Comparison of ENCODE assay signal across 10 cellular contexts in genomic region chr11:3163241-3163981, GRCh38. TPM values are rescaled to one million over a fixed set of nuclear protein-coding genes. Genes with fewer than 3 reads are reported as not detected.
DNase-seq lines count a peak whose midpoint lies in the region; ATAC-seq and TF ChIP-seq lines count a peak whose summit lies in the region.
"Had no signal": no experiment of that assay in that cellular context is flagged by ENCODE, and none has a peak within 500 bp of the region (broad histone marks: within the 10 kb centered on the region; RNA-seq: fewer than 3 reads in every experiment).

No MANE protein-coding gene starts in this region.

- H3K4me1 ChIP-seq in left ventricle myocardium inferior (peaks cover 77% of the 10 kb centered on the region), skeletal muscle tissue (ENCODE audit: control insufficient read depth in 3 of 3, insufficient read depth in 3 of 3, low read length in 3 of 3) (peaks cover 63 to 70% (median 69%) of the 10 kb centered on the region in 3 donors)

- H3K27me3 ChIP-seq in HL-60 (ENCODE audit: insufficient read depth, poor library complexity, severe bottlenecking) (no peaks in the 10 kb centered on the region), left ventricle myocardium inferior (ENCODE audit: low read depth) (no peaks in the 10 kb centered on the region), skeletal muscle tissue (ENCODE audit: control insufficient read depth in 3 of 3, insufficient read depth in 3 of 3, low read length in 3 of 3) (no peaks in the 10 kb centered on the region)

- H3K36me3 ChIP-seq in left ventricle myocardium inferior (no peaks in the 10 kb centered on the region), skeletal muscle tissue (ENCODE audit: control insufficient read depth in 3 of 3, insufficient read depth in 3 of 3, low read length in 3 of 3) (no peaks in the 10 kb centered on the region)

- no peaks in the 10 kb centered on the region for H3K9me3 ChIP-seq in left ventricle myocardium inferior (replicated peaks)
- no peaks in the 10 kb centered on the region for H3K9me3 ChIP-seq in skeletal muscle tissue (ENCODE audit: control insufficient read depth in 3 of 3, low read length in 3 of 3)

- H3K27ac ChIP-seq in HL-60 (replicated peaks) (peak overlapping the region; percentile 82), left ventricle myocardium inferior (replicated peaks) (peak overlapping the region; percentile 93), skeletal muscle tissue (ENCODE audit: low read depth, low read length) (peak overlapping the region; percentile 56)

- H3K27me3 Mint-ChIP-seq in activated T-cell treated with anti-CD3 and anti-CD28 coated beads, Interleukin-2, amount 50 U/mL, for 72 hours (ENCODE audit: low read depth) = peaks cover 12% of the 10 kb centered on the region

- intact Hi-C loops in left ventricle myocardium inferior (cut with micrococcal nuclease) = no loop called here

- H3K36me3 Mint-ChIP-seq in activated T-cell treated with anti-CD3 and anti-CD28 coated beads, Interleukin-2, amount 50 U/mL, for 72 hours (ENCODE audit: insufficient read depth in 2 of 2) = no peaks in the 10 kb centered on the region

- H3K4me3 Mint-ChIP-seq in activated T-cell treated with anti-CD3 and anti-CD28 coated beads, Interleukin-2, amount 50 U/mL, for 72 hours = peak overlapping the region; percentile 48 to 70

- no peak overlapping the region for H3K27ac Mint-ChIP-seq in activated T-cell treated with anti-CD3 and anti-CD28 coated beads, Interleukin-2, amount 50 U/mL, for 72 hours

- DNase-seq in HL-60 (ENCODE audit: low read depth in 1 of 2, low spot score in 1 of 2) (peak in 1 of 2 experiments; percentile 52), left ventricle myocardium inferior (peak; percentile 16), DMS79 (lab: John Stamatoyannopoulos, UW) (no peak), occipital lobe (lab: John Stamatoyannopoulos, UW) (no peak), UCSD-AML1 (lab: John Stamatoyannopoulos, UW; ENCODE audit: unreplicated experiment) (no peak)
- DNase-seq in activated T-cell treated with anti-CD3 and anti-CD28 coated beads, Interleukin-2, amount 50 U/mL, for 72 hours = no peak
- DNase-seq: activated CD4-positive, alpha-beta T cell treated with anti-CD3 and anti-CD28 coated beads for 4 hours had no signal

- H3K4me3 ChIP-seq in HL-60 (replicated peaks; ENCODE audit: insufficient read depth, low read length) (peak overlapping the region; percentile 94), left ventricle myocardium inferior (peak overlapping the region; percentile 88), skeletal muscle tissue (ENCODE audit: low read length in 3 of 3) (peak overlapping the region; percentile 78 to 80 (median 78))

- ATAC-seq in activated T-cell treated with anti-CD3 and anti-CD28 coated beads, Interleukin-2, amount 50 U/mL, for 72 hours (replicated peaks in 1 of 2) = no peak
- no peak for ATAC-seq in GM19324 (IDR thresholded peaks at IDR 0.05; ENCODE audit: low FRiP score, unreplicated experiment)

- H3K9me3 Mint-ChIP-seq in activated T-cell treated with anti-CD3 and anti-CD28 coated beads, Interleukin-2, amount 50 U/mL, for 72 hours = no peaks in the 10 kb centered on the region

- H3K4me1 Mint-ChIP-seq in activated T-cell treated with anti-CD3 and anti-CD28 coated beads, Interleukin-2, amount 50 U/mL, for 72 hours (ENCODE audit: low read depth) = peaks cover 24% of the 10 kb centered on the region

- peak overlapping the region; percentile 69 to 86 (median 75) for H3K9ac ChIP-seq in skeletal muscle tissue (ENCODE audit: low read depth in 1 of 3, low read length in 3 of 3)

- TF ChIP-seq CTCF in HL-60 (IDR thresholded peaks at IDR 0.05; ENCODE audit: insufficient read depth, low read length) (no peak), left ventricle myocardium inferior (IDR thresholded peaks at IDR 0.05; ENCODE audit: borderline replicate concordance) (no peak)

RNA-seq across cellular contexts. Expression of gene OSBPL5, which starts 1.7 kb away (rescaled TPM):
- total RNA-seq in activated T-cell treated with anti-CD3 and anti-CD28 coated beads, Interleukin-2, amount 50 U/mL, for 72 hours = 1 to 10 TPM; 6.3 to 7.0 TPM
- 11.4 TPM for total RNA-seq in left ventricle myocardium inferior
- total RNA-seq in skeletal muscle tissue = 19.3 TPM
- 31.2 TPM for total RNA-seq in occipital lobe

RNA-seq across cellular contexts. Expression of gene MRGPRG, which starts 55.2 kb away (rescaled TPM):
- not detected for total RNA-seq in activated T-cell treated with anti-CD3 and anti-CD28 coated beads, Interleukin-2, amount 50 U/mL, for 72 hours
- not detected for total RNA-seq in left ventricle myocardium inferior
- not detected for total RNA-seq in skeletal muscle tissue
- not detected for total RNA-seq in occipital lobe
- total RNA-seq: myocyte had no signal
